Comparison of ENCODE assay signal across 14 cellular contexts in the genomic region with DNA sequence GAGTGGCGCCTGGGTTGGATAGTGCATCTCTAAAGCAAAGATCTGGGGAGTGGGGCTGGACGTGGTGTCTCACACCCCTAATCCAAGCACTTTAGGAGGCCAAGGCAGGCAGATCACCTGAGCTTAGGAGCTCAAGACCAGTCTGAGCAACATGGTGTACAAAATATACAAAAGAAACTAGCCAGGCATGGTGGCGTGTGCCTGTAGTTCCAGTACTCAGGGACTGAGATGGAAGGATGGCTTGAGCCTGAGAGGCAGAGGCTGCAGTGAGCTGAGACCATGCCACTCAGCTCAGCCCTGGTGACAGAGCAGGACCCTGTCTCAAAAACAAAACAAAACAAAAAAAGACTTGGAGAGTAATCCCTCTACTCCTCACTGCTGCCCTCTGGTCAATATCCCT.
DNase-seq lines count a peak whose midpoint lies in the region; ATAC-seq and TF ChIP-seq lines count a peak whose summit lies in the region.
"Had no signal": no experiment of that assay in that cellular context is flagged by ENCODE, and none has a peak within 500 bp of the region (broad histone marks: within the 10 kb centered on the region; RNA-seq: fewer than 3 reads in every experiment).

No MANE protein-coding gene starts in this region.

- no peak for DNase-seq in Caco-2
- no peak for DNase-seq in chondrocyte (ENCODE audit: low spot score)
- DNase-seq in neural crest cell (ENCODE audit: low read depth, low spot score) = no peak
- no peak for DNase-seq in COLO668 (lab: John Stamatoyannopoulos, UW; ENCODE audit: unreplicated experiment)
- DNase-seq in GM03348 (ENCODE audit: low spot score) = no peak
- DNase-seq: HCEC 1CT, MV-4-11, NCI-H1417 treated with DMSO at 0.1 percent for 48 hours, NCI-H2029 treated with DMSO at 0.1 percent for 48 hours, NCI-H524 had no signal

- H3K4me3 Mint-ChIP-seq in Caco-2 (ENCODE audit: unreplicated experiment) = no peak overlapping the region
- peak overlapping the region; percentile 29 for H3K4me3 Mint-ChIP-seq in chondrocyte (ENCODE audit: unreplicated experiment)
- H3K4me3 Mint-ChIP-seq in neural crest cell = no peak overlapping the region
- H3K4me3 Mint-ChIP-seq: CD14-positive monocyte had no signal

- H3K36me3 Mint-ChIP-seq in Caco-2 (ENCODE audit: insufficient read depth, unreplicated experiment) = peaks cover 54% of the 10 kb centered on the region
- H3K36me3 Mint-ChIP-seq in chondrocyte (ENCODE audit: low read depth) = peaks cover 34% of the 10 kb centered on the region
- peaks cover 38% of the 10 kb centered on the region for H3K36me3 Mint-ChIP-seq in neural crest cell (ENCODE audit: low read depth)

- H3K36me3 ChIP-seq in Caco-2 (ENCODE audit: control insufficient read depth, insufficient read depth, low read length) = peaks cover 7% of the 10 kb centered on the region
- peaks cover 7 to 22% (median 11%) of the 10 kb centered on the region in 3 donors for H3K36me3 ChIP-seq in skeletal muscle tissue (ENCODE audit: control insufficient read depth in 3 of 3, insufficient read depth in 3 of 3, low read length in 3 of 3)

- POLR2A ChIA-PET in Caco-2 (lab: Charles Lee) = no interaction called here

- H3K27ac Mint-ChIP-seq in Caco-2 (ENCODE audit: unreplicated experiment) (peak overlapping the region; percentile 57), chondrocyte (ENCODE audit: unreplicated experiment) (peak overlapping the region; percentile 84), neural crest cell (ENCODE audit: unreplicated experiment) (peak overlapping the region; percentile 90)

- BruUV-seq in Caco-2 (replicated peaks; lab: Mats Ljungman, UMichigan) = no TSS peak

- intact Hi-C loops in Caco-2 (cut with micrococcal nuclease; ENCODE audit: unreplicated experiment) = no loop called here

- TF ChIP-seq CTCF in Caco-2 (IDR thresholded peaks at IDR 0.05; ENCODE audit: insufficient read depth in 1 of 2, low read depth in 1 of 2, low read length in 1 of 2, severe bottlenecking in 1 of 2, unreplicated experiment in 1 of 2) (no peak), chondrocyte (IDR thresholded peaks at IDR 0.05) (no peak), neural crest cell (conservative IDR thresholded peaks at IDR 0.05) (no peak)

- CTCF ChIA-PET in Caco-2 (lab: Charles Lee) = interaction anchor here (0.5 kb wide), 1 partner anchor 29 kb away, joined by 4 read pairs; no protein-coding TSS in a partner anchor

- H3K4me3 ChIP-seq in Caco-2 (ENCODE audit: low read depth, low read length) = no peak overlapping the region
- peak overlapping the region in 2 of 3 donors; percentile 17 to 44 for H3K4me3 ChIP-seq in skeletal muscle tissue (ENCODE audit: low read length in 3 of 3)

- H3K9me3 Mint-ChIP-seq in Caco-2 (ENCODE audit: unreplicated experiment) (no peaks in the 10 kb centered on the region), chondrocyte (ENCODE audit: low read depth) (no peaks in the 10 kb centered on the region), neural crest cell (no peaks in the 10 kb centered on the region)

- no peaks in the 10 kb centered on the region for H3K27me3 Mint-ChIP-seq in Caco-2 (ENCODE audit: insufficient read depth, unreplicated experiment)
- H3K27me3 Mint-ChIP-seq in chondrocyte (ENCODE audit: low read depth) = no peaks in the 10 kb centered on the region
- no peaks in the 10 kb centered on the region for H3K27me3 Mint-ChIP-seq in neural crest cell (ENCODE audit: low read depth)

- ATAC-seq in HG03457 (IDR thresholded peaks at IDR 0.05; ENCODE audit: unreplicated experiment) (no peak), GM18861 (IDR thresholded peaks at IDR 0.05; ENCODE audit: unreplicated experiment) (no peak)

- no peak overlapping the region for H3K27ac ChIP-seq in skeletal muscle tissue (ENCODE audit: low read depth, low read length)

- peak overlapping the region in 1 of 3 donors; percentile 63 for H3K9ac ChIP-seq in skeletal muscle tissue (ENCODE audit: low read depth in 1 of 3, low read length in 3 of 3)

- H3K4me1 Mint-ChIP-seq in Caco-2 (ENCODE audit: low read depth, unreplicated experiment) (peaks cover 28% of the 10 kb centered on the region), chondrocyte (ENCODE audit: low read depth) (peaks cover 86% of the 10 kb centered on the region), neural crest cell (peaks cover 54% of the 10 kb centered on the region)
- H3K4me1 Mint-ChIP-seq: CD14-positive monocyte had no signal

- H3K27me3 ChIP-seq in Caco-2 (replicated peaks; ENCODE audit: control insufficient read depth, insufficient read depth, low read length) (no peaks in the 10 kb centered on the region), skeletal muscle tissue (ENCODE audit: control insufficient read depth in 3 of 3, insufficient read depth in 3 of 3, low read length in 3 of 3) (no peaks in the 10 kb centered on the region)

- H3K9me3 ChIP-seq in Caco-2 = no peaks in the 10 kb centered on the region
- no peaks in the 10 kb centered on the region for H3K9me3 ChIP-seq in skeletal muscle tissue (ENCODE audit: control insufficient read depth in 3 of 3, low read length in 3 of 3)

- H3K4me1 ChIP-seq in Caco-2 (peaks cover 18% of the 10 kb centered on the region), skeletal muscle tissue (ENCODE audit: control insufficient read depth in 3 of 3, insufficient read depth in 3 of 3, low read length in 3 of 3) (peaks cover 37 to 60% (median 52%) of the 10 kb centered on the region in 3 donors)
